30 cellular contexts compared by ENCODE assay signal in genomic region chr2:44902178-44902577, GRCh38. TPM values are rescaled to one million over a fixed set of nuclear protein-coding genes. Genes with fewer than 3 reads are reported as not detected.
"Had no signal": no experiment of that assay in that cellular context is flagged by ENCODE, and none has a peak within 500 bp of the region (broad histone marks: within the 10 kb centered on the region; RNA-seq: fewer than 3 reads in every experiment).

No MANE protein-coding gene starts in this region.

- H3K36me3 ChIP-seq: breast epithelium, upper lobe of left lung, vagina had no signal

- H2AFZ ChIP-seq: parathyroid adenoma had no signal

- ATAC-seq: activated naive CD4-positive, alpha-beta T cell treated with anti-CD3 and anti-CD28 coated beads, Interleukin-2, amount 50 U/mL, for 72 hours; activated T-cell treated with anti-CD3 and anti-CD28 coated beads, Interleukin-2, amount 50 U/mL, for 4 hours; esophagus mucosa; left colon; psoas muscle; stimulated activated memory B cell treated with anti-CD40 and anti-IgM and Interleukin-4, amounts not matched to agents 10 μg/mL and 1 μg/mL and 100 μg/mL, for 72 hours; stimulated activated naive CD8-positive, alpha-beta T cell treated with anti-CD3 and anti-CD28 coated beads, Interleukin-15, amount 100 ng/mL, for 72 hours had no signal

- DNase-seq: activated CD4-positive, alpha-beta memory T cell treated with anti-CD3 and anti-CD28 coated beads, Interleukin-2, amount 10 ng/mL, durations not matched to agents 7 days and 5 days; activated CD4-positive, alpha-beta T cell treated with anti-CD3 and anti-CD28 coated beads for 1 hour; activated CD4-positive, alpha-beta T cell treated with anti-CD3 and anti-CD28 coated beads, Interleukin-2, amount 10 ng/mL, durations not matched to agents 7 days and 5 days; activated T-cell treated with anti-CD3 and anti-CD28 coated beads, Interleukin-2, amount 50 U/mL, for 4 hours; central memory CD4-positive, alpha-beta T cell; endodermal cell; foreskin fibroblast; hippocampal formation; left colon; mammary epithelial cell; naive B cell; nephron progenitor cell; nucleus accumbens; psoas muscle; stimulated activated CD4-positive, alpha-beta T cell treated with anti-CD3 and anti-CD28 coated beads, Interleukin-1b, Interleukin-23, amount 100 ng/mL, for 48 hours; stimulated activated CD4-positive, alpha-beta T cell treated with anti-CD3 and anti-CD28 coated beads, Interleukin-4, amount 100 ng/mL, for 4 hours; stimulated activated CD8-positive, alpha-beta memory T cell treated with anti-CD3 and anti-CD28 coated beads, Interleukin-4, amount 100 ng/mL, for 48 hours; stimulated activated naive CD8-positive, alpha-beta T cell treated with anti-CD3 and anti-CD28 coated beads, Interleukin-15, amount 100 ng/mL, for 72 hours; substantia nigra; T1000; upper lobe of left lung had no signal

- H3K4me2 ChIP-seq: smooth muscle cell had no signal

- H3K4me3 ChIP-seq: breast epithelium, psoas muscle, smooth muscle cell, upper lobe of left lung, vagina had no signal

- H3K9me3 ChIP-seq: breast epithelium, psoas muscle, upper lobe of left lung, vagina had no signal

- H3K79me2 ChIP-seq: parathyroid adenoma had no signal

- H3K27ac ChIP-seq: breast epithelium, parathyroid adenoma, psoas muscle, upper lobe of left lung, vagina had no signal

- H3K9ac ChIP-seq: parathyroid adenoma had no signal

- H3K27me3 ChIP-seq: upper lobe of left lung, vagina had no signal

- H3K4me1 ChIP-seq: breast epithelium, parathyroid adenoma, psoas muscle, upper lobe of left lung, vagina had no signal

RNA-seq across cellular contexts. Expression of gene SIX3, which starts 39.3 kb away (rescaled TPM):
- total RNA-seq: activated CD4-positive, alpha-beta T cell treated with anti-CD3 and anti-CD28 coated beads, Interleukin-2, amount 10 ng/mL, durations not matched to agents 7 days and 5 days; activated naive CD4-positive, alpha-beta T cell treated with anti-CD3 and anti-CD28 coated beads, Interleukin-2, amount 50 U/mL, for 72 hours; breast epithelium; esophagus mucosa; left colon; liver; mammary epithelial cell; mesothelial cell of epicardium; smooth muscle cell; upper lobe of left lung; vagina had no signal
